In genomic region chr20:57656821-57657536, GRCh38 we compare ENCODE assay signal across 1 cellular context.
TF ChIP-seq lines count a peak whose summit lies in the region.

No MANE protein-coding gene starts in this region.

TF ChIP-seq in HepG2, 621 proteins besides CTCF, POLR2A, EP300 and RAD21:
- TF ChIP-seq ZNF629 (CRISPR knock-in tag; conservative IDR thresholded peaks at IDR 0.05) (peak; percentile 60), BATF2 (CRISPR knock-in tag; IDR thresholded peaks at IDR 0.05) (no peak), ZXDC (CRISPR knock-in tag; IDR thresholded peaks at IDR 0.05) (0 out of 2 replicates have a peak, but pooled peaks have one; percentile 49), ZNF737 (CRISPR knock-in tag; IDR thresholded peaks at IDR 0.05; ENCODE audit: borderline replicate concordance) (0 out of 2 replicates have a peak, but pooled peaks have one; percentile 35), PHF21A (CRISPR knock-in tag; IDR thresholded peaks at IDR 0.05) (0 out of 2 replicates have a peak, but pooled peaks have one; percentile 27), MTF1 (CRISPR knock-in tag; IDR thresholded peaks at IDR 0.05) (no peak), ZNF296 (CRISPR knock-in tag; conservative IDR thresholded peaks at IDR 0.05) (0 out of 2 replicates have a peak, but pooled peaks have one; percentile 57)
